8 cellular contexts compared by ENCODE assay signal in genomic region chr2:54680397-54681032, GRCh38. TPM values are rescaled to one million over a fixed set of nuclear protein-coding genes. Genes with fewer than 3 reads are reported as not detected.
DNase-seq lines count a peak whose midpoint lies in the region; ATAC-seq, FAIRE-seq and TF ChIP-seq lines count a peak whose summit lies in the region.

No MANE protein-coding gene starts in this region.

- no TSS peak for BruUV-seq in Caco-2 (replicated peaks; lab: Mats Ljungman, UMichigan)

- DNase-seq in cerebellar cortex (ENCODE audit: low spot score) (peak; percentile 26), Caco-2 (no peak), frontal cortex (ENCODE audit: low spot score in 2 of 2) (no peak), upper lobe of left lung (no peak)
- no peak for DNase-seq in activated effector memory CD4-positive, alpha-beta T cell treated with anti-CD3 and anti-CD28 coated beads, Interleukin-2, amount 50 U/mL, for 16 hours

- H3K4me3 Mint-ChIP-seq in Caco-2 (ENCODE audit: unreplicated experiment), result no peak overlapping the region

- H3K36me3 ChIP-seq in Loucy (ENCODE audit: insufficient read depth, low read length) (no peaks in the 10 kb centered on the region), Caco-2 (ENCODE audit: control insufficient read depth, insufficient read depth, low read length) (no peaks in the 10 kb centered on the region), upper lobe of left lung (no peaks in the 10 kb centered on the region)

- POLR2A ChIA-PET in Caco-2 (lab: Charles Lee), result no interaction called here

- H3K27me3 Mint-ChIP-seq in Caco-2 (ENCODE audit: insufficient read depth, unreplicated experiment), result no peaks in the 10 kb centered on the region

- 83 to 85% methylated on average over 6 of the region's 6 CpGs for WGBS in upper lobe of left lung, 2 donors

- H3K9ac ChIP-seq in Loucy (ENCODE audit: low read depth, low read length, poor library complexity, severe bottlenecking), result no peak overlapping the region

- H3K4me2 ChIP-seq in Loucy (ENCODE audit: low read depth, low read length, poor library complexity, severe bottlenecking), result peak overlapping the region; percentile 35

- H3K4me3 ChIP-seq in Loucy (ENCODE audit: low read length, poor library complexity, severe bottlenecking), result peak overlapping the region; percentile 12
- no peak overlapping the region for H3K4me3 ChIP-seq in Caco-2 (ENCODE audit: low read depth, low read length)
- H3K4me3 ChIP-seq in upper lobe of left lung, result no peak overlapping the region

- no peaks in the 10 kb centered on the region for H3K79me2 ChIP-seq in Loucy (ENCODE audit: insufficient read depth, low read length)

- peaks cover 6% of the 10 kb centered on the region for H3K9me3 Mint-ChIP-seq in Caco-2 (ENCODE audit: unreplicated experiment)

- intact Hi-C loops in Caco-2 (cut with micrococcal nuclease; ENCODE audit: unreplicated experiment), result no loop called here

- TF ChIP-seq CTCF in Loucy (conservative IDR thresholded peaks at IDR 0.05; ENCODE audit: low read length) (no peak), Caco-2 (IDR thresholded peaks at IDR 0.05; ENCODE audit: insufficient read depth in 1 of 2, low read depth in 1 of 2, low read length in 1 of 2, severe bottlenecking in 1 of 2, unreplicated experiment in 1 of 2) (no peak), upper lobe of left lung (IDR thresholded peaks at IDR 0.05) (no peak)

- FAIRE-seq in frontal cortex (lab: Jason Lieb, UNC), result no peak

- H3K27me3 ChIP-seq in Loucy (ENCODE audit: insufficient read depth, low read length, poor library complexity, severe bottlenecking), result no peaks in the 10 kb centered on the region
- no peaks in the 10 kb centered on the region for H3K27me3 ChIP-seq in Caco-2 (replicated peaks; ENCODE audit: control insufficient read depth, insufficient read depth, low read length)
- no peaks in the 10 kb centered on the region for H3K27me3 ChIP-seq in upper lobe of left lung

- H3F3A ChIP-seq in Loucy (ENCODE audit: low read depth), result no peaks in the 10 kb centered on the region

- CTCF ChIA-PET in Caco-2 (lab: Charles Lee), result no interaction called here

- no peak for TF ChIP-seq POLR2A in upper lobe of left lung (IDR thresholded peaks at IDR 0.05)

- no peaks in the 10 kb centered on the region for H4K20me1 ChIP-seq in Loucy (ENCODE audit: insufficient read depth, low read length, poor library complexity, severe bottlenecking)

- peaks cover 7% of the 10 kb centered on the region for H3K4me1 Mint-ChIP-seq in Caco-2 (ENCODE audit: low read depth, unreplicated experiment)

- ATAC-seq in GM18502 (IDR thresholded peaks at IDR 0.05; ENCODE audit: poor library complexity, unreplicated experiment), result peak; percentile 87
- peak; percentile 79 for ATAC-seq in GM21529 (IDR thresholded peaks at IDR 0.05; ENCODE audit: unreplicated experiment)
- ATAC-seq in upper lobe of left lung (ENCODE audit: low FRiP score in 2 of 2), result no peak

- H3K36me3 Mint-ChIP-seq in Caco-2 (ENCODE audit: insufficient read depth, unreplicated experiment), result peaks cover 43% of the 10 kb centered on the region

- no peaks in the 10 kb centered on the region for H3K9me2 ChIP-seq in Loucy (replicated peaks; ENCODE audit: low read depth, low read length)

- H3K27ac ChIP-seq in upper lobe of left lung, result no peak overlapping the region

- H2AFZ ChIP-seq in Loucy (ENCODE audit: low read length), result no peak overlapping the region

- no peak overlapping the region for H3K27ac Mint-ChIP-seq in Caco-2 (ENCODE audit: unreplicated experiment)

- no peak for TF ChIP-seq EP300 in upper lobe of left lung (IDR thresholded peaks at IDR 0.05)

- H3K9me3 ChIP-seq in Loucy (ENCODE audit: insufficient read depth, low read depth, low read length), result no peaks in the 10 kb centered on the region
- H3K9me3 ChIP-seq in Caco-2, result no peaks in the 10 kb centered on the region
- H3K9me3 ChIP-seq in upper lobe of left lung, result no peaks in the 10 kb centered on the region

- peaks cover 30% of the 10 kb centered on the region for H3K4me1 ChIP-seq in Loucy (ENCODE audit: insufficient read depth, low read length, poor library complexity, severe bottlenecking)
- H3K4me1 ChIP-seq in Caco-2, result no peaks in the 10 kb centered on the region
- H3K4me1 ChIP-seq in upper lobe of left lung, result peaks cover 2 to 4% (median 3%) of the 10 kb centered on the region in 4 donors

RNA-seq across cellular contexts. Expression of gene EML6, which starts 42.9 kb away (rescaled TPM):
- total RNA-seq in Caco-2 (2022) (5.2 and 9.7 TPM in 2 replicates), frontal cortex (5.3 TPM), upper lobe of left lung (1 to 10 TPM; 1.5 to 7.3 (median 4.0) TPM)

Comparison
In these comparisons a context has a peak if more than half of its experiments do, and no peak if none do; other contexts are left out.
1. ATAC-seq: peak in GM18502 (single experiment) and GM21529 (single experiment); none in upper lobe of left lung (0 of 2).